ENCODE assay signal across 18 cellular contexts in the genomic region with DNA sequence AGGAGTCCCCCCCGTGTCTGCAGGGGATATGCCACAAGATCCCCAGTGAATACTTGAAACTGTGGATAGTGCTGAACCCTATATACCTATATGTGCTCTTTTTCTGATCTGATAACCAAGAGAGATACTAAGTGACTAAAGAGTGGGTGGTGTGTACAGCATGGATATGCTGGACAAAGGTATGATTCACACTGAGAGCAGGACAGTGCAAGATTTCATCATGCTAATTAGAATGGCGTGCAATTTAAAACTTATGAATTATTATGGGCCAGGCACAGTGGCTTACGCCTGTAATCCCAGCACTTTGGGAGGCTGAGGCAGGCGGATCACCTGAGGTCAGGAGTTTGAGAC.
DNase-seq lines count a peak whose midpoint lies in the region; ATAC-seq and TF ChIP-seq lines count a peak whose summit lies in the region.
"Had no signal": no experiment of that assay in that cellular context is flagged by ENCODE, and none has a peak within 500 bp of the region (broad histone marks: within the 10 kb centered on the region; RNA-seq: fewer than 3 reads in every experiment).

No MANE protein-coding gene starts in this region.

- no peak overlapping the region for H3K4me3 ChIP-seq in epithelial cell of esophagus (ENCODE audit: low read length)
- H3K4me3 ChIP-seq: gastrocnemius medialis, vagina had no signal

- no peak for TF ChIP-seq CTCF in epithelial cell of esophagus (IDR thresholded peaks at IDR 0.05; ENCODE audit: insufficient read depth, low read depth, low read length, missing control alignments)

- DNase-seq in EH (ENCODE audit: low read depth) (peak; percentile 70), RPMI7951 (ENCODE audit: low read depth) (peak; percentile 38), epithelial cell of esophagus (ENCODE audit: low read depth) (peak; percentile 74), non-pigmented ciliary epithelial cell (ENCODE audit: low read depth) (peak; percentile 19), NCI-H1105 treated with DMSO at 0.1 percent for 48 hours (lab: John Stamatoyannopoulos, UW) (no peak), NCI-H187 treated with DMSO at 0.1 percent for 48 hours (lab: John Stamatoyannopoulos, UW) (no peak)
- no peak for DNase-seq in stimulated activated CD4-positive, alpha-beta T cell treated with anti-CD3 and anti-CD28 coated beads, Interleukin-15, amount 100 ng/mL, for 24 hours
- DNase-seq: activated CD4-positive, alpha-beta T cell treated with anti-CD3 and anti-CD28 coated beads for 36 hours; activated CD8-positive, alpha-beta memory T cell treated with anti-CD3 and anti-CD28 coated beads, Interleukin-2, amount 50 U/mL, for 48 hours; activated naive CD4-positive, alpha-beta T cell treated with Interleukin-2 at 50 U/mL for 16 hours; gastrocnemius medialis; GF-D8; H7; NCI-H2029 treated with DMSO at 0.1 percent for 48 hours; T1000 had no signal

- no peak for ATAC-seq in GM18511 (IDR thresholded peaks at IDR 0.05; ENCODE audit: unreplicated experiment)
- ATAC-seq: activated CD4-positive, alpha-beta T cell treated with anti-CD3 and anti-CD28 coated beads for 36 hours; gastrocnemius medialis; HepG2 had no signal

Comparison
In these comparisons a context has a peak if more than half of its experiments do, and no peak if none do; other contexts are left out.
1. DNase-seq: peak in EH (single experiment), RPMI7951 (single experiment), epithelial cell of esophagus (single experiment) and non-pigmented ciliary epithelial cell (single experiment); none in stimulated activated CD4-positive, alpha-beta T cell treated with anti-CD3 and anti-CD28 coated beads, Interleukin-15, amount 100 ng/mL, for 24 hours (single experiment), NCI-H1105 treated with DMSO at 0.1 percent for 48 hours (single experiment) and NCI-H187 treated with DMSO at 0.1 percent for 48 hours (single experiment).